ENCODE assay signal across 11 cellular contexts in the genomic region with DNA sequence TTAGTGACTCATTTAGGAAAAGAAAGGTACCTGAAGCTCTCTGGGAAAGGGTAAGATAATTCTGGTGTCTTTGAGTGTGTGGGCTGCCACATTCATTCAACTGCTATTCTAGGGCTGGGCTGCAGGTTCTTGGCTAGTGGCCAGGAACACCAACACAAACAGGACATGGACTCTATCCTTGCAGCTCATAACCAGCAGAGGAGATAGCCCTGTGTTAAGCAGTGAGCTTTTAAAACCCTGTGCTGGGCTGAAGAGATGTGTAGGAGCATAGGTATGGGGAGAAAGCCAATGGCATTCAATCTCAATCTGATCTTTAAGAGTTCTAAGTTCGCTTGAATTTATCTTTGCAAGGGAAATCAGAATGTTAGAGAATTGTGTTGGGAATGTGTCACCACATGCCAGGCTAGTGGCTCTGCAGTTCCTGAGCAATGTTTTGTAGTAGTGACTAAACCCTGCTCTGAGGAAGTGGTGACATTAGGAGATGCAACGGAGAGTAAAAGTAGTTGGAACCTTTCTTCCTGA. TPM values are rescaled to one million over a fixed set of nuclear protein-coding genes. Genes with fewer than 3 reads are reported as not detected.
DNase-seq lines count a peak whose midpoint lies in the region; ATAC-seq and TF ChIP-seq lines count a peak whose summit lies in the region.
"Had no signal": no experiment of that assay in that cellular context is flagged by ENCODE, and none has a peak within 500 bp of the region (broad histone marks: within the 10 kb centered on the region; RNA-seq: fewer than 3 reads in every experiment).

No MANE protein-coding gene starts in this region.

- H3K27me3 ChIP-seq in effector memory CD4-positive, alpha-beta T cell (replicated peaks; ENCODE audit: control insufficient read depth, insufficient read depth, low read length, poor library complexity, severe bottlenecking): no peaks in the 10 kb centered on the region

- H3K27ac ChIP-seq in VCaP: peak overlapping the region; percentile 78
- H3K27ac ChIP-seq in substantia nigra (ENCODE audit: low read depth, low read length, poor library complexity, severe bottlenecking): no peak overlapping the region
- no peak overlapping the region for H3K27ac ChIP-seq in effector memory CD4-positive, alpha-beta T cell (ENCODE audit: insufficient read depth, low read length, poor library complexity, severe bottlenecking)
- H3K27ac ChIP-seq: skin epidermis had no signal

- intact Hi-C loops in activated CD8-positive, alpha-beta T cell treated with anti-CD3 and anti-CD28 coated beads for 36 hours (cut with micrococcal nuclease): no loop called here

- peak; percentile 61 for ATAC-seq in activated CD8-positive, alpha-beta T cell treated with anti-CD3 and anti-CD28 coated beads for 36 hours
- no peak for ATAC-seq in activated CD8-positive, alpha-beta T cell treated with anti-CD3 and anti-CD28 coated beads, Interleukin-2, amount 10 ng/mL, durations not matched to agents 7 days and 5 days
- no peak for ATAC-seq in HG03354 (IDR thresholded peaks at IDR 0.05; ENCODE audit: poor library complexity, severe bottlenecking, unreplicated experiment)
- ATAC-seq: CD8-positive, alpha-beta T cell had no signal

- H3K36me3 ChIP-seq in effector memory CD4-positive, alpha-beta T cell (ENCODE audit: control insufficient read depth, insufficient read depth, low read length): no peaks in the 10 kb centered on the region

- H3K4me1 Mint-ChIP-seq in activated CD8-positive, alpha-beta T cell treated with anti-CD3 and anti-CD28 coated beads for 36 hours (ENCODE audit: low read depth): peaks cover 13% of the 10 kb centered on the region
- H3K4me1 Mint-ChIP-seq in activated CD8-positive, alpha-beta T cell treated with anti-CD3 and anti-CD28 coated beads, Interleukin-2, amount 10 ng/mL, durations not matched to agents 7 days and 5 days (ENCODE audit: low read depth): no peaks in the 10 kb centered on the region

- no peaks in the 10 kb centered on the region for H3K36me3 Mint-ChIP-seq in activated CD8-positive, alpha-beta T cell treated with anti-CD3 and anti-CD28 coated beads for 36 hours (ENCODE audit: low read depth)
- no peaks in the 10 kb centered on the region for H3K36me3 Mint-ChIP-seq in activated CD8-positive, alpha-beta T cell treated with anti-CD3 and anti-CD28 coated beads, Interleukin-2, amount 10 ng/mL, durations not matched to agents 7 days and 5 days (ENCODE audit: low read depth)
- H3K36me3 Mint-ChIP-seq: CD8-positive, alpha-beta T cell had no signal

- peaks cover 4% of the 10 kb centered on the region for H3K27me3 Mint-ChIP-seq in activated CD8-positive, alpha-beta T cell treated with anti-CD3 and anti-CD28 coated beads for 36 hours
- H3K27me3 Mint-ChIP-seq in activated CD8-positive, alpha-beta T cell treated with anti-CD3 and anti-CD28 coated beads, Interleukin-2, amount 10 ng/mL, durations not matched to agents 7 days and 5 days (ENCODE audit: low read depth): peaks cover 6% of the 10 kb centered on the region

- POLR2A ChIA-PET in activated CD8-positive, alpha-beta T cell treated with anti-CD3 and anti-CD28 coated beads for 36 hours (lab: Charles Lee): no interaction called here
- POLR2A ChIA-PET in activated CD8-positive, alpha-beta T cell treated with anti-CD3 and anti-CD28 coated beads, Interleukin-2, amount 10 ng/mL, durations not matched to agents 7 days and 5 days (lab: Charles Lee): no interaction called here

- H3K4me3 ChIP-seq in effector memory CD4-positive, alpha-beta T cell (ENCODE audit: insufficient read depth, low read depth, low read length, poor library complexity, severe bottlenecking): no peak overlapping the region
- H3K4me3 ChIP-seq: skin epidermis had no signal

- TF ChIP-seq CTCF in activated CD8-positive, alpha-beta T cell treated with anti-CD3 and anti-CD28 coated beads for 36 hours (IDR thresholded peaks at IDR 0.05): no peak
- no peak for TF ChIP-seq CTCF in VCaP (conservative IDR thresholded peaks at IDR 0.05)

- no peak overlapping the region for H3K27ac Mint-ChIP-seq in activated CD8-positive, alpha-beta T cell treated with anti-CD3 and anti-CD28 coated beads for 36 hours
- H3K27ac Mint-ChIP-seq in activated CD8-positive, alpha-beta T cell treated with anti-CD3 and anti-CD28 coated beads, Interleukin-2, amount 10 ng/mL, durations not matched to agents 7 days and 5 days: no peak overlapping the region
- H3K27ac Mint-ChIP-seq: CD8-positive, alpha-beta T cell had no signal

- no peaks in the 10 kb centered on the region for H3K4me1 ChIP-seq in effector memory CD4-positive, alpha-beta T cell (ENCODE audit: control insufficient read depth, insufficient read depth, low read length, poor library complexity, severe bottlenecking)

- CTCF ChIA-PET in activated CD8-positive, alpha-beta T cell treated with anti-CD3 and anti-CD28 coated beads for 36 hours (lab: Charles Lee): interaction anchor here (2.0 kb wide), 1 partner anchor 129 kb away, joined by 4 read pairs; no protein-coding TSS in a partner anchor
- CTCF ChIA-PET in activated CD8-positive, alpha-beta T cell treated with anti-CD3 and anti-CD28 coated beads, Interleukin-2, amount 10 ng/mL, durations not matched to agents 7 days and 5 days (lab: Charles Lee): no interaction called here

- no peak overlapping the region for H3K4me3 Mint-ChIP-seq in activated CD8-positive, alpha-beta T cell treated with anti-CD3 and anti-CD28 coated beads for 36 hours
- no peak overlapping the region for H3K4me3 Mint-ChIP-seq in activated CD8-positive, alpha-beta T cell treated with anti-CD3 and anti-CD28 coated beads, Interleukin-2, amount 10 ng/mL, durations not matched to agents 7 days and 5 days
- H3K4me3 Mint-ChIP-seq: CD8-positive, alpha-beta T cell had no signal

- H3K9me3 Mint-ChIP-seq in activated CD8-positive, alpha-beta T cell treated with anti-CD3 and anti-CD28 coated beads for 36 hours: no peaks in the 10 kb centered on the region
- H3K9me3 Mint-ChIP-seq in activated CD8-positive, alpha-beta T cell treated with anti-CD3 and anti-CD28 coated beads, Interleukin-2, amount 10 ng/mL, durations not matched to agents 7 days and 5 days (ENCODE audit: insufficient read depth): no peaks in the 10 kb centered on the region
- H3K9me3 Mint-ChIP-seq: CD8-positive, alpha-beta T cell had no signal

- H3K9me3 ChIP-seq in effector memory CD4-positive, alpha-beta T cell (ENCODE audit: control insufficient read depth, low read length): no peaks in the 10 kb centered on the region

- peak; percentile 45 for DNase-seq in activated CD8-positive, alpha-beta T cell treated with anti-CD3 and anti-CD28 coated beads for 36 hours
- no peak for DNase-seq in activated CD8-positive, alpha-beta T cell treated with anti-CD3 and anti-CD28 coated beads, Interleukin-2, amount 10 ng/mL, durations not matched to agents 7 days and 5 days
- peak; percentile 21 for DNase-seq in iPS-NIHi11 (ENCODE audit: low spot score)
- DNase-seq in superior temporal gyrus (ENCODE audit: extremely low spot score): peak; percentile 33
- no peak for DNase-seq in substantia nigra (lab: John Stamatoyannopoulos, UW)
- DNase-seq in effector memory CD4-positive, alpha-beta T cell: no peak
- DNase-seq: activated CD4-positive, CD25-positive, alpha-beta regulatory T cell; CD8-positive, alpha-beta T cell had no signal

RNA-seq across cellular contexts. Expression of a gene that starts 39.2 kb away (rescaled TPM):
- under 1 TPM; 0.14 to 0.40 TPM for total RNA-seq in activated CD8-positive, alpha-beta T cell treated with anti-CD3 and anti-CD28 coated beads for 36 hours
- not detected for total RNA-seq in activated CD8-positive, alpha-beta T cell treated with anti-CD3 and anti-CD28 coated beads, Interleukin-2, amount 10 ng/mL, durations not matched to agents 7 days and 5 days
- total RNA-seq: CD8-positive, alpha-beta T cell had no signal

Comparison
In these comparisons a context has a peak if more than half of its experiments do, and no peak if none do; other contexts are left out.
1. DNase-seq: peak in activated CD8-positive, alpha-beta T cell treated with anti-CD3 and anti-CD28 coated beads for 36 hours (single experiment), iPS-NIHi11 (single experiment) and superior temporal gyrus (single experiment); none in activated CD8-positive, alpha-beta T cell treated with anti-CD3 and anti-CD28 coated beads, Interleukin-2, amount 10 ng/mL, durations not matched to agents 7 days and 5 days (single experiment), substantia nigra (0 of 49) and effector memory CD4-positive, alpha-beta T cell (0 of 3).